1 cellular context compared by ENCODE assay signal in the genomic region with DNA sequence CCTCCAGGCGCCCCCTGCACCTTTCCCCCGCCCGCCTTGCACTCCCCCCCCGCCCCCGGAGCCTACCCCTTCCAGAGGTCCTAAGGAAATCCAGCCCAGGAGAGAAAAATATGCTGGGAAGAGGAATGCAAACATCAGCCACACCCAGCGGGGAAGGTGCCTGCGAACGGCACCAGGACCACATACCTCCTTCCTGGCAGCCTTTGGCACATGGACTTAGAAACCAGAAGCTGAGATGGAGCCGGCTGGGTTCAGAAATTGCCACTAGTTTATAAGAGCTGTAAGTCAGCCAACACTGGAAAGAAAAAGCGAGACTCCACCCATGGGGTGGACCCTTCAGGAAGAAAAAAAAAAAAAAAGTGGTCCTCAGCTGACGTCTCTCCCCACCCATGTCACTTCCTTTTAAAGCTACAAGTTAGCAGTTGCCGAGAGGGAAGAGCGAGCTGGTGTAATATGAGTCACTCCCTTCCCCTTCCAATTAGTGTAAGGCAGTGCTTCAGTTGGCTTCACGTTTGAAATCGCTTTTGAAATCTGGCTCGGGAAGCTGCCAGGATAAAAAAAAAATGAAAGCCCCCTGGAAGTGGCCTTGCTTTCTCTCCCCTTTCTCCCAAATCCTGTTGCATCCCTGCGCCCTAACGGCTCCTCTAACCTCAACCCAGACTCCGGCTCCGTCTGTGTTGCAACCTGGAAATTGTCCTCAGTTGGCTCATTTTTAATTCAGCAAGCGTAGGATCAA.
TF ChIP-seq lines count a peak whose summit lies in the region.

A gene with protein sequence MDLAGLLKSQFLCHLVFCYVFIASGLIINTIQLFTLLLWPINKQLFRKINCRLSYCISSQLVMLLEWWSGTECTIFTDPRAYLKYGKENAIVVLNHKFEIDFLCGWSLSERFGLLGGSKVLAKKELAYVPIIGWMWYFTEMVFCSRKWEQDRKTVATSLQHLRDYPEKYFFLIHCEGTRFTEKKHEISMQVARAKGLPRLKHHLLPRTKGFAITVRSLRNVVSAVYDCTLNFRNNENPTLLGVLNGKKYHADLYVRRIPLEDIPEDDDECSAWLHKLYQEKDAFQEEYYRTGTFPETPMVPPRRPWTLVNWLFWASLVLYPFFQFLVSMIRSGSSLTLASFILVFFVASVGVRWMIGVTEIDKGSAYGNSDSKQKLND (minus strand): TSS at position 310 of the 736 bp plus-strand sequence. CDS start 41,848 bp downstream, outside the sequence.

TF ChIP-seq in HEK293, 187 proteins besides CTCF, POLR2A, EP300 and RAD21 (continued from another document and continues in another):
- TF ChIP-seq ZNF768 (tag by site-specific recombination; IDR thresholded peaks at IDR 0.05) (no peak), SALL2 (tag by site-specific recombination; IDR thresholded peaks at IDR 0.05; ENCODE audit: borderline replicate concordance) (no peak), SP2 (tag by site-specific recombination; IDR thresholded peaks at IDR 0.05) (peak; percentile 67), ZFP3 (tag by site-specific recombination; IDR thresholded peaks at IDR 0.05; ENCODE audit: low read depth) (no peak), ZNF302 (tag by site-specific recombination; IDR thresholded peaks at IDR 0.05; ENCODE audit: low read depth) (no peak), ZNF473 (tag by site-specific recombination; IDR thresholded peaks at IDR 0.05) (no peak), ZNF239 (tag by site-specific recombination; IDR thresholded peaks at IDR 0.05) (no peak), ZNF544 (tag by site-specific recombination; IDR thresholded peaks at IDR 0.05) (no peak), ZNF184 (tag by site-specific recombination; IDR thresholded peaks at IDR 0.05) (no peak), ZNF23 (tag by site-specific recombination; IDR thresholded peaks at IDR 0.05; ENCODE audit: borderline replicate concordance) (no peak), ZNF830 (tag by site-specific recombination; IDR thresholded peaks at IDR 0.05; ENCODE audit: low read depth) (no peak), ZNF404 (tag by site-specific recombination; IDR thresholded peaks at IDR 0.05) (no peak), KLF8 (tag by site-specific recombination; IDR thresholded peaks at IDR 0.05) (peak; percentile 88), ZNF791 (tag by site-specific recombination; IDR thresholded peaks at IDR 0.05) (no peak), YY2 (tag by site-specific recombination; IDR thresholded peaks at IDR 0.05) (no peak), ZNF174 (tag by site-specific recombination; IDR thresholded peaks at IDR 0.05) (no peak), ZNF48 (tag by site-specific recombination; IDR thresholded peaks at IDR 0.05) (no peak), ZNF423 (tag by site-specific recombination; IDR thresholded peaks at IDR 0.05) (no peak), ZNF416 (tag by site-specific recombination; IDR thresholded peaks at IDR 0.05) (no peak), ZNF335 (tag by site-specific recombination; conservative IDR thresholded peaks at IDR 0.05) (peak; percentile 78), GFI1B (tag by site-specific recombination; IDR thresholded peaks at IDR 0.05) (no peak), ZNF248 (tag by site-specific recombination; IDR thresholded peaks at IDR 0.05) (no peak), ZNF76 (tag by site-specific recombination; IDR thresholded peaks at IDR 0.05; ENCODE audit: borderline replicate concordance, low read depth) (no peak), ZNF514 (tag by site-specific recombination; IDR thresholded peaks at IDR 0.05) (no peak), ZNF350 (tag by site-specific recombination; IDR thresholded peaks at IDR 0.05) (no peak), ZNF112 (tag by site-specific recombination; IDR thresholded peaks at IDR 0.05) (no peak), ZNF202 (tag by site-specific recombination; IDR thresholded peaks at IDR 0.05; ENCODE audit: borderline replicate concordance) (no peak), ZEB2 (tag by site-specific recombination; IDR thresholded peaks at IDR 0.05) (peak; percentile 37; the same call in 1 of the 2 replicates), RBAK (tag by site-specific recombination; IDR thresholded peaks at IDR 0.05) (no peak), ZNF366 (tag by site-specific recombination; conservative IDR thresholded peaks at IDR 0.05) (peak; percentile 46; the same call in 1 of the 2 replicates), ZNF169 (tag by site-specific recombination; IDR thresholded peaks at IDR 0.05) (no peak)
- TF ChIP-seq, protein P1, sequence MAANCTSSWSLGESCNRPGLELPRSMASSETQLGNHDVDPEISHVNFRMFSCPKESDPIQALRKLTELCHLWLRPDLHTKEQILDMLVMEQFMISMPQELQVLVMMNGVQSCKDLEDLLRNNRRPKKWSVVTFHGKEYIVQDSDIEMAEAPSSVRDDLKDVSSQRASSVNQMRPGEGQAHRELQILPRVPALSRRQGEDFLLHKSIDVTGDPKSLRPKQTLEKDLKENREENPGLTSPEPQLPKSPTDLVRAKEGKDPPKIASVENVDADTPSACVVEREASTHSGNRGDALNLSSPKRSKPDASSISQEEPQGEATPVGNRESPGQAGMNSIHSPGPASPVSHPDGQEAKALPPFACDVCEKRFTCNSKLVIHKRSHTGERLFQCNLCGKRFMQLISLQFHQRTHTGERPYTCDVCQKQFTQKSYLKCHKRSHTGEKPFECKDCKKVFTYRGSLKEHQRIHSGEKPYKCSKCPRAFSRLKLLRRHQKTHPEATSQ (tag by site-specific recombination; IDR thresholded peaks at IDR 0.05): no peak
- TF ChIP-seq, protein P2, sequence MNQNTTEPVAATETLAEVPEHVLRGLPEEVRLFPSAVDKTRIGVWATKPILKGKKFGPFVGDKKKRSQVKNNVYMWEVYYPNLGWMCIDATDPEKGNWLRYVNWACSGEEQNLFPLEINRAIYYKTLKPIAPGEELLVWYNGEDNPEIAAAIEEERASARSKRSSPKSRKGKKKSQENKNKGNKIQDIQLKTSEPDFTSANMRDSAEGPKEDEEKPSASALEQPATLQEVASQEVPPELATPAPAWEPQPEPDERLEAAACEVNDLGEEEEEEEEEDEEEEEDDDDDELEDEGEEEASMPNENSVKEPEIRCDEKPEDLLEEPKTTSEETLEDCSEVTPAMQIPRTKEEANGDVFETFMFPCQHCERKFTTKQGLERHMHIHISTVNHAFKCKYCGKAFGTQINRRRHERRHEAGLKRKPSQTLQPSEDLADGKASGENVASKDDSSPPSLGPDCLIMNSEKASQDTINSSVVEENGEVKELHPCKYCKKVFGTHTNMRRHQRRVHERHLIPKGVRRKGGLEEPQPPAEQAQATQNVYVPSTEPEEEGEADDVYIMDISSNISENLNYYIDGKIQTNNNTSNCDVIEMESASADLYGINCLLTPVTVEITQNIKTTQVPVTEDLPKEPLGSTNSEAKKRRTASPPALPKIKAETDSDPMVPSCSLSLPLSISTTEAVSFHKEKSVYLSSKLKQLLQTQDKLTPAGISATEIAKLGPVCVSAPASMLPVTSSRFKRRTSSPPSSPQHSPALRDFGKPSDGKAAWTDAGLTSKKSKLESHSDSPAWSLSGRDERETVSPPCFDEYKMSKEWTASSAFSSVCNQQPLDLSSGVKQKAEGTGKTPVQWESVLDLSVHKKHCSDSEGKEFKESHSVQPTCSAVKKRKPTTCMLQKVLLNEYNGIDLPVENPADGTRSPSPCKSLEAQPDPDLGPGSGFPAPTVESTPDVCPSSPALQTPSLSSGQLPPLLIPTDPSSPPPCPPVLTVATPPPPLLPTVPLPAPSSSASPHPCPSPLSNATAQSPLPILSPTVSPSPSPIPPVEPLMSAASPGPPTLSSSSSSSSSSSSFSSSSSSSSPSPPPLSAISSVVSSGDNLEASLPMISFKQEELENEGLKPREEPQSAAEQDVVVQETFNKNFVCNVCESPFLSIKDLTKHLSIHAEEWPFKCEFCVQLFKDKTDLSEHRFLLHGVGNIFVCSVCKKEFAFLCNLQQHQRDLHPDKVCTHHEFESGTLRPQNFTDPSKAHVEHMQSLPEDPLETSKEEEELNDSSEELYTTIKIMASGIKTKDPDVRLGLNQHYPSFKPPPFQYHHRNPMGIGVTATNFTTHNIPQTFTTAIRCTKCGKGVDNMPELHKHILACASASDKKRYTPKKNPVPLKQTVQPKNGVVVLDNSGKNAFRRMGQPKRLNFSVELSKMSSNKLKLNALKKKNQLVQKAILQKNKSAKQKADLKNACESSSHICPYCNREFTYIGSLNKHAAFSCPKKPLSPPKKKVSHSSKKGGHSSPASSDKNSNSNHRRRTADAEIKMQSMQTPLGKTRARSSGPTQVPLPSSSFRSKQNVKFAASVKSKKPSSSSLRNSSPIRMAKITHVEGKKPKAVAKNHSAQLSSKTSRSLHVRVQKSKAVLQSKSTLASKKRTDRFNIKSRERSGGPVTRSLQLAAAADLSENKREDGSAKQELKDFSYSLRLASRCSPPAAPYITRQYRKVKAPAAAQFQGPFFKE (tag by site-specific recombination; IDR thresholded peaks at IDR 0.05; ENCODE audit: borderline replicate concordance): no peak
- TF ChIP-seq, protein P3, sequence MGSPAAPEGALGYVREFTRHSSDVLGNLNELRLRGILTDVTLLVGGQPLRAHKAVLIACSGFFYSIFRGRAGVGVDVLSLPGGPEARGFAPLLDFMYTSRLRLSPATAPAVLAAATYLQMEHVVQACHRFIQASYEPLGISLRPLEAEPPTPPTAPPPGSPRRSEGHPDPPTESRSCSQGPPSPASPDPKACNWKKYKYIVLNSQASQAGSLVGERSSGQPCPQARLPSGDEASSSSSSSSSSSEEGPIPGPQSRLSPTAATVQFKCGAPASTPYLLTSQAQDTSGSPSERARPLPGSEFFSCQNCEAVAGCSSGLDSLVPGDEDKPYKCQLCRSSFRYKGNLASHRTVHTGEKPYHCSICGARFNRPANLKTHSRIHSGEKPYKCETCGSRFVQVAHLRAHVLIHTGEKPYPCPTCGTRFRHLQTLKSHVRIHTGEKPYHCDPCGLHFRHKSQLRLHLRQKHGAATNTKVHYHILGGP (tag by site-specific recombination; IDR thresholded peaks at IDR 0.05): no peak
- TF ChIP-seq, protein P4, sequence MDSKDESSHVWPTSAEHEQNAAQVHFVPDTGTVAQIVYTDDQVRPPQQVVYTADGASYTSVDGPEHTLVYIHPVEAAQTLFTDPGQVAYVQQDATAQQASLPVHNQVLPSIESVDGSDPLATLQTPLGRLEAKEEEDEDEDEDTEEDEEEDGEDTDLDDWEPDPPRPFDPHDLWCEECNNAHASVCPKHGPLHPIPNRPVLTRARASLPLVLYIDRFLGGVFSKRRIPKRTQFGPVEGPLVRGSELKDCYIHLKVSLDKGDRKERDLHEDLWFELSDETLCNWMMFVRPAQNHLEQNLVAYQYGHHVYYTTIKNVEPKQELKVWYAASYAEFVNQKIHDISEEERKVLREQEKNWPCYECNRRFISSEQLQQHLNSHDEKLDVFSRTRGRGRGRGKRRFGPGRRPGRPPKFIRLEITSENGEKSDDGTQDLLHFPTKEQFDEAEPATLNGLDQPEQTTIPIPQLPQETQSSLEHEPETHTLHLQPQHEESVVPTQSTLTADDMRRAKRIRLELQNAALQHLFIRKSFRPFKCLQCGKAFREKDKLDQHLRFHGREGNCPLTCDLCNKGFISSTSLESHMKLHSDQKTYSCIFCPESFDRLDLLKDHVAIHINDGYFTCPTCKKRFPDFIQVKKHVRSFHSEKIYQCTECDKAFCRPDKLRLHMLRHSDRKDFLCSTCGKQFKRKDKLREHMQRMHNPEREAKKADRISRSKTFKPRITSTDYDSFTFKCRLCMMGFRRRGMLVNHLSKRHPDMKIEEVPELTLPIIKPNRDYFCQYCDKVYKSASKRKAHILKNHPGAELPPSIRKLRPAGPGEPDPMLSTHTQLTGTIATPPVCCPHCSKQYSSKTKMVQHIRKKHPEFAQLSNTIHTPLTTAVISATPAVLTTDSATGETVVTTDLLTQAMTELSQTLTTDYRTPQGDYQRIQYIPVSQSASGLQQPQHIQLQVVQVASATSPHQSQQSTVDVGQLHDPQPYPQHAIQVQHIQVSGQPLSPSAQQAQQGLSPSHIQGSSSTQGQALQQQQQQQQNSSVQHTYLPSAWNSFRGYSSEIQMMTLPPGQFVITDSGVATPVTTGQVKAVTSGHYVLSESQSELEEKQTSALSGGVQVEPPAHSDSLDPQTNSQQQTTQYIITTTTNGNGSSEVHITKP (tag by site-specific recombination; IDR thresholded peaks at IDR 0.05): peak; percentile 83
- TF ChIP-seq, protein P5, sequence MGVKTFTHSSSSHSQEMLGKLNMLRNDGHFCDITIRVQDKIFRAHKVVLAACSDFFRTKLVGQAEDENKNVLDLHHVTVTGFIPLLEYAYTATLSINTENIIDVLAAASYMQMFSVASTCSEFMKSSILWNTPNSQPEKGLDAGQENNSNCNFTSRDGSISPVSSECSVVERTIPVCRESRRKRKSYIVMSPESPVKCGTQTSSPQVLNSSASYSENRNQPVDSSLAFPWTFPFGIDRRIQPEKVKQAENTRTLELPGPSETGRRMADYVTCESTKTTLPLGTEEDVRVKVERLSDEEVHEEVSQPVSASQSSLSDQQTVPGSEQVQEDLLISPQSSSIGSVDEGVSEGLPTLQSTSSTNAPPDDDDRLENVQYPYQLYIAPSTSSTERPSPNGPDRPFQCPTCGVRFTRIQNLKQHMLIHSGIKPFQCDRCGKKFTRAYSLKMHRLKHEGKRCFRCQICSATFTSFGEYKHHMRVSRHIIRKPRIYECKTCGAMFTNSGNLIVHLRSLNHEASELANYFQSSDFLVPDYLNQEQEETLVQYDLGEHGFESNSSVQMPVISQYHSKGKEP (tag by site-specific recombination; IDR thresholded peaks at IDR 0.05): no peak
- TF ChIP-seq, protein P6, sequence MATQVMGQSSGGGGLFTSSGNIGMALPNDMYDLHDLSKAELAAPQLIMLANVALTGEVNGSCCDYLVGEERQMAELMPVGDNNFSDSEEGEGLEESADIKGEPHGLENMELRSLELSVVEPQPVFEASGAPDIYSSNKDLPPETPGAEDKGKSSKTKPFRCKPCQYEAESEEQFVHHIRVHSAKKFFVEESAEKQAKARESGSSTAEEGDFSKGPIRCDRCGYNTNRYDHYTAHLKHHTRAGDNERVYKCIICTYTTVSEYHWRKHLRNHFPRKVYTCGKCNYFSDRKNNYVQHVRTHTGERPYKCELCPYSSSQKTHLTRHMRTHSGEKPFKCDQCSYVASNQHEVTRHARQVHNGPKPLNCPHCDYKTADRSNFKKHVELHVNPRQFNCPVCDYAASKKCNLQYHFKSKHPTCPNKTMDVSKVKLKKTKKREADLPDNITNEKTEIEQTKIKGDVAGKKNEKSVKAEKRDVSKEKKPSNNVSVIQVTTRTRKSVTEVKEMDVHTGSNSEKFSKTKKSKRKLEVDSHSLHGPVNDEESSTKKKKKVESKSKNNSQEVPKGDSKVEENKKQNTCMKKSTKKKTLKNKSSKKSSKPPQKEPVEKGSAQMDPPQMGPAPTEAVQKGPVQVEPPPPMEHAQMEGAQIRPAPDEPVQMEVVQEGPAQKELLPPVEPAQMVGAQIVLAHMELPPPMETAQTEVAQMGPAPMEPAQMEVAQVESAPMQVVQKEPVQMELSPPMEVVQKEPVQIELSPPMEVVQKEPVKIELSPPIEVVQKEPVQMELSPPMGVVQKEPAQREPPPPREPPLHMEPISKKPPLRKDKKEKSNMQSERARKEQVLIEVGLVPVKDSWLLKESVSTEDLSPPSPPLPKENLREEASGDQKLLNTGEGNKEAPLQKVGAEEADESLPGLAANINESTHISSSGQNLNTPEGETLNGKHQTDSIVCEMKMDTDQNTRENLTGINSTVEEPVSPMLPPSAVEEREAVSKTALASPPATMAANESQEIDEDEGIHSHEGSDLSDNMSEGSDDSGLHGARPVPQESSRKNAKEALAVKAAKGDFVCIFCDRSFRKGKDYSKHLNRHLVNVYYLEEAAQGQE (tag by site-specific recombination; IDR thresholded peaks at IDR 0.05): no peak
- TF ChIP-seq, protein P7, sequence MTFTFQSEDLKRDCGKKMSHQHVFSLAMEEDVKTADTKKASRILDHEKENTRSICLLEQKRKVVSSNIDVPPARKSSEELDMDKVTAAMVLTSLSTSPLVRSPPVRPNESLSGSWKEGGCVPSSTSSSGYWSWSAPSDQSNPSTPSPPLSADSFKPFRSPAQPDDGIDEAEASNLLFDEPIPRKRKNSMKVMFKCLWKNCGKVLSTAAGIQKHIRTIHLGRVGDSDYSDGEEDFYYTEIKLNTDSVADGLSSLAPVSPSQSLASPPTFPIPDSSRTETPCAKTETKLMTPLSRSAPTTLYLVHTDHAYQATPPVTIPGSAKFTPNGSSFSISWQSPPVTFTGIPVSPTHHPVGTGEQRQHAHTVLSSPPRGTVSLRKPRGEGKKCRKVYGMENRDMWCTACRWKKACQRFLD (tag by site-specific recombination; IDR thresholded peaks at IDR 0.05): no peak
